ENCODE assay signal across 15 cellular contexts in the genomic region with DNA sequence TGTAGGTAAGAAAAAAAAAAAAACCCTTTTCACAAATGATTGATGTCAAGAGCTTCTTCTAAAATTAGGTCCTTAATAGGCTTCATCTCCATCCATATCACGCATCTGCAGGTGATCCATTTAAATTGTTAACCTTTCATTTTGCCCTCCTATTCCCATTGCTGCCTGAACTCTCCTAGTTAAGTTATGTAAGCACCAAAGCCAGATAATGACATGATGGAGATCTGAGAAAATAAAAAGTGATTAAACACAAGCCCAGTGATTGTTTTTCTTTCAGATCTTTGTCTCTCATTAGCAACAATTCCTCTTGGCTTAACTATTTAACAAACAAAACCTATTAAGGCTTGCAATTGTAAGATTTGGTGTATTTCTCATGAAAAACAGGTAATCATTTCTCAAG.
"Had no signal": no experiment of that assay in that cellular context is flagged by ENCODE, and none has a peak within 500 bp of the region (broad histone marks: within the 10 kb centered on the region; RNA-seq: fewer than 3 reads in every experiment).

No MANE protein-coding gene starts in this region.

- H3K9me3 ChIP-seq: adrenal gland, left ventricle myocardium inferior, psoas muscle, right lobe of liver, transverse colon had no signal

- H3K4me1 ChIP-seq: adrenal gland, foreskin keratinocyte, left ventricle myocardium inferior, right lobe of liver, transverse colon had no signal

- DNase-seq: activated CD4-positive, alpha-beta T cell treated with anti-CD3 and anti-CD28 coated beads, Interleukin-2, amount 10 ng/mL, durations not matched to agents 7 days and 5 days; activated CD4-positive, CD25-positive, alpha-beta regulatory T cell; activated naive CD4-positive, alpha-beta T cell treated with anti-CD3 and anti-CD28 coated beads, Interleukin-2, amount 50 U/mL, for 16 hours; adrenal gland; foreskin keratinocyte; islet precursor cell; left ventricle myocardium inferior; mesendoderm; occipital lobe; psoas muscle; right lobe of liver; transverse colon had no signal

- H3K27me3 Mint-ChIP-seq: activated CD4-positive, alpha-beta T cell treated with anti-CD3 and anti-CD28 coated beads, Interleukin-2, amount 10 ng/mL, durations not matched to agents 7 days and 5 days had no signal

- H3K9me3 Mint-ChIP-seq: activated CD4-positive, alpha-beta T cell treated with anti-CD3 and anti-CD28 coated beads, Interleukin-2, amount 10 ng/mL, durations not matched to agents 7 days and 5 days; activated T-helper 2 cell treated with anti-CD3 and anti-CD28 coated beads, Interferon-gamma antibody, Interleukin-2, Interleukin-4, amounts not matched to agents 10 μg/mL and 5 μg/mL and 100 μg/mL, durations not matched to agents 14 hours and 24 hours and 36 hours; nephron; stimulated activated effector memory CD8-positive, alpha-beta T cell treated with anti-CD3 and anti-CD28 coated beads, Interleukin-12 subunit alpha, Interleukin-12 subunit beta, amount 100 ng/mL, for 72 hours had no signal

- H3K4me3 Mint-ChIP-seq: activated CD4-positive, alpha-beta T cell treated with anti-CD3 and anti-CD28 coated beads, Interleukin-2, amount 10 ng/mL, durations not matched to agents 7 days and 5 days; nephron; stimulated activated effector memory CD8-positive, alpha-beta T cell treated with anti-CD3 and anti-CD28 coated beads, Interleukin-12 subunit alpha, Interleukin-12 subunit beta, amount 100 ng/mL, for 72 hours had no signal

- H3K4me3 ChIP-seq: adrenal gland, left ventricle myocardium inferior, psoas muscle, right lobe of liver, transverse colon had no signal

- H3K27ac ChIP-seq: adrenal gland, foreskin keratinocyte, left ventricle myocardium inferior, psoas muscle, right lobe of liver, transverse colon had no signal

- H3K27me3 ChIP-seq: adrenal gland, foreskin keratinocyte, right lobe of liver, transverse colon had no signal

- ATAC-seq: foreskin keratinocyte; psoas muscle; right lobe of liver; stimulated activated effector memory CD8-positive, alpha-beta T cell treated with anti-CD3 and anti-CD28 coated beads, Interleukin-12 subunit alpha, Interleukin-12 subunit beta, amount 100 ng/mL, for 72 hours had no signal

- H3K27ac Mint-ChIP-seq: activated CD4-positive, alpha-beta T cell treated with anti-CD3 and anti-CD28 coated beads, Interleukin-2, amount 10 ng/mL, durations not matched to agents 7 days and 5 days; activated T-helper 2 cell treated with anti-CD3 and anti-CD28 coated beads, Interferon-gamma antibody, Interleukin-2, Interleukin-4, amounts not matched to agents 10 μg/mL and 5 μg/mL and 100 μg/mL, durations not matched to agents 14 hours and 24 hours and 36 hours; nephron; stimulated activated effector memory CD8-positive, alpha-beta T cell treated with anti-CD3 and anti-CD28 coated beads, Interleukin-12 subunit alpha, Interleukin-12 subunit beta, amount 100 ng/mL, for 72 hours had no signal

- H3K4me1 Mint-ChIP-seq: stimulated activated effector memory CD8-positive, alpha-beta T cell treated with anti-CD3 and anti-CD28 coated beads, Interleukin-12 subunit alpha, Interleukin-12 subunit beta, amount 100 ng/mL, for 72 hours had no signal
